In the genomic region with DNA sequence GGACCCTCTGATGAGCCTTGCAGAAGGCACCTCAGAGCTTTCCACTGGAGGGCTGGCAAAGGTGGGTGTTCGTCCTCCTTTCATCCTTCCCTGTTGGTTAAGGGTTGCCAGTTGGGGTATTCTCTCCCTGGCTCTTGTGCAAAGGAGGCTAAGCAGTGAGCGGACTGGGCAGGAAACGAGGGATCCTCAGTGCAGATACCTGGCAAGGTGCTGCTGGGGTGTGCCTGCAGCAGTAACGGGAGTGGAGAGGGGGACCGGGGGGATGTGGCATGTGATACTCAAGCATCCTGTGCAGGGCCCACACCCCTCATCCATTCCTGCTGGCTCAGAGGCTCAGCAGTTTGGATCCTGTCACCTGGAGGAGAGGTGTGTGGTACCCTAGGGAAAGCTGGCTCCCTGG, we compare ENCODE assay signal across 25 cellular contexts.
"Had no signal": no experiment of that assay in that cellular context is flagged by ENCODE, and none has a peak within 500 bp of the region (broad histone marks: within the 10 kb centered on the region; RNA-seq: fewer than 3 reads in every experiment).

No MANE protein-coding gene starts in this region.

- H3K36me3 Mint-ChIP-seq: activated naive CD4-positive, alpha-beta T cell treated with anti-CD3 and anti-CD28 coated beads, Interleukin-2, amount 10 ng/mL, durations not matched to agents 7 days and 5 days; activated naive CD4-positive, alpha-beta T cell treated with anti-CD3 and anti-CD28 coated beads, Interleukin-2, amount 50 U/mL, for 72 hours; activated naive CD8-positive, alpha-beta T cell treated with anti-CD3 and anti-CD28 coated beads, Interleukin-2, amount 10 ng/mL, durations not matched to agents 7 days and 5 days; brain had no signal

- H3K27ac Mint-ChIP-seq: activated CD8-positive, alpha-beta T cell treated with anti-CD3 and anti-CD28 coated beads for 36 hours; activated naive CD4-positive, alpha-beta T cell treated with anti-CD3 and anti-CD28 coated beads, Interleukin-2, amount 10 ng/mL, durations not matched to agents 7 days and 5 days; activated naive CD4-positive, alpha-beta T cell treated with anti-CD3 and anti-CD28 coated beads, Interleukin-2, amount 50 U/mL, for 72 hours; activated naive CD8-positive, alpha-beta T cell treated with anti-CD3 and anti-CD28 coated beads, Interleukin-2, amount 10 ng/mL, durations not matched to agents 7 days and 5 days; activated T-helper 17 cell treated with anti-CD3 and anti-CD28 coated beads, Interleukin-2, amount 50 U/mL, for 72 hours had no signal

- H3K9me3 Mint-ChIP-seq: activated CD8-positive, alpha-beta T cell treated with anti-CD3 and anti-CD28 coated beads for 36 hours; activated naive CD4-positive, alpha-beta T cell treated with anti-CD3 and anti-CD28 coated beads, Interleukin-2, amount 10 ng/mL, durations not matched to agents 7 days and 5 days; activated naive CD4-positive, alpha-beta T cell treated with anti-CD3 and anti-CD28 coated beads, Interleukin-2, amount 50 U/mL, for 72 hours; activated naive CD8-positive, alpha-beta T cell treated with anti-CD3 and anti-CD28 coated beads, Interleukin-2, amount 10 ng/mL, durations not matched to agents 7 days and 5 days; activated T-cell treated with anti-CD3 and anti-CD28 coated beads, Interleukin-2, amount 50 U/mL, for 4 hours; activated T-helper 17 cell treated with anti-CD3 and anti-CD28 coated beads, Interleukin-2, amount 50 U/mL, for 72 hours had no signal

- H3K27ac ChIP-seq: ascending aorta, breast epithelium, epithelial cell of prostate, esophagus squamous epithelium, gastroesophageal sphincter, heart right ventricle had no signal

- H3K27me3 ChIP-seq: ascending aorta, breast epithelium, esophagus squamous epithelium, gastroesophageal sphincter had no signal

- DNase-seq: activated CD4-positive, alpha-beta T cell treated with anti-CD3 and anti-CD28 coated beads for 1 hour; activated CD4-positive, alpha-beta T cell treated with anti-CD3 and anti-CD28 coated beads for 48 hours; activated CD4-positive, alpha-beta T cell treated with anti-CD3 and anti-CD28 coated beads, Interleukin-2, amount 50 U/mL, for 1 hour; activated CD4-positive, alpha-beta T cell treated with anti-CD3 and anti-CD28 coated beads, Interleukin-2, amount 50 U/mL, for 48 hours; activated CD8-positive, alpha-beta memory T cell treated with anti-CD3 and anti-CD28 coated beads for 24 hours; activated CD8-positive, alpha-beta T cell treated with anti-CD3 and anti-CD28 coated beads for 36 hours; activated gamma-delta T cell; activated naive CD4-positive, alpha-beta T cell; activated naive CD4-positive, alpha-beta T cell treated with anti-CD3 and anti-CD28 coated beads, Interleukin-2, amount 10 ng/mL, durations not matched to agents 7 days and 5 days; activated naive CD8-positive, alpha-beta T cell treated with anti-CD3 and anti-CD28 coated beads, Interleukin-2, amount 10 ng/mL, durations not matched to agents 7 days and 5 days; activated T-cell treated with anti-CD3 and anti-CD28 coated beads, Interleukin-2, amount 50 U/mL, for 4 hours; cortex of kidney; dermis blood vessel endothelial cell; effector CD8-positive, alpha-beta T cell; esophagus squamous epithelium; foreskin melanocyte; heart right ventricle; T-helper 2 cell had no signal

- H3K9me3 ChIP-seq: ascending aorta, breast epithelium, esophagus squamous epithelium, gastroesophageal sphincter, heart right ventricle had no signal

- H3K4me3 Mint-ChIP-seq: activated CD8-positive, alpha-beta T cell treated with anti-CD3 and anti-CD28 coated beads for 36 hours; activated naive CD4-positive, alpha-beta T cell treated with anti-CD3 and anti-CD28 coated beads, Interleukin-2, amount 10 ng/mL, durations not matched to agents 7 days and 5 days; activated naive CD8-positive, alpha-beta T cell treated with anti-CD3 and anti-CD28 coated beads, Interleukin-2, amount 10 ng/mL, durations not matched to agents 7 days and 5 days; activated T-cell treated with anti-CD3 and anti-CD28 coated beads, Interleukin-2, amount 50 U/mL, for 4 hours; activated T-helper 17 cell treated with anti-CD3 and anti-CD28 coated beads, Interleukin-2, amount 50 U/mL, for 72 hours; brain had no signal

- ATAC-seq: activated CD8-positive, alpha-beta T cell treated with anti-CD3 and anti-CD28 coated beads for 36 hours; activated naive CD4-positive, alpha-beta T cell treated with anti-CD3 and anti-CD28 coated beads, Interleukin-2, amount 50 U/mL, for 72 hours; activated T-cell treated with anti-CD3 and anti-CD28 coated beads, Interleukin-2, amount 50 U/mL, for 4 hours; activated T-helper 17 cell treated with anti-CD3 and anti-CD28 coated beads, Interleukin-2, amount 50 U/mL, for 72 hours; gastroesophageal sphincter; heart right ventricle had no signal

- H3K36me3 ChIP-seq: ascending aorta, breast epithelium, esophagus squamous epithelium, gastroesophageal sphincter, heart right ventricle had no signal

- H3K4me3 ChIP-seq: ascending aorta, breast epithelium, esophagus squamous epithelium, gastroesophageal sphincter, heart right ventricle had no signal

- H3K27me3 Mint-ChIP-seq: activated CD8-positive, alpha-beta T cell treated with anti-CD3 and anti-CD28 coated beads for 36 hours; activated T-helper 17 cell treated with anti-CD3 and anti-CD28 coated beads, Interleukin-2, amount 50 U/mL, for 72 hours had no signal
